1 cellular context compared by ENCODE assay signal in the genomic region with DNA sequence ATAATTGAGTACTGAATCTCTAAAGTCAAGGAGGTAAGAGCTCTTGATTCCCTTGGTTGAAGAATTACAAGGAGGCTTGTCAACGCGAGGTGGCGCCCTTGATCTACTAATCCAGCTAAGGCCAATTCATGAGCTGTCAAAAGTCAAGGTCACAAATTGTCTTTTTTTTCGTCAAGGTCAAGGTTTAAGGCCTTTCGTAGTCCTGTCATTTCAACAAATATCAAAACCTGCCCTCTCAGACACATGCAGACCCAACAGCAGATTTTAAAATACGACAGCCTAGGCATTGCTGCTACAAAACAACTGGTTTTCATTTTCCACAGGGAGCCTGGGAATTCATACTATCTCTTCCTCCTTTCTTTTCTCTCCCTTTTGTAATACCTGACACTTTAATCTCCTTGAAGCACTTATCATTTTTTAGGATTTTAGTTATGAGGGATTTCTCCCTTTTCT.
TF ChIP-seq lines count a peak whose summit lies in the region.

No MANE protein-coding gene starts in this region.

TF ChIP-seq in HepG2, 621 proteins besides CTCF, POLR2A, EP300 and RAD21 (continued from another document):
- TF ChIP-seq, protein P1, sequence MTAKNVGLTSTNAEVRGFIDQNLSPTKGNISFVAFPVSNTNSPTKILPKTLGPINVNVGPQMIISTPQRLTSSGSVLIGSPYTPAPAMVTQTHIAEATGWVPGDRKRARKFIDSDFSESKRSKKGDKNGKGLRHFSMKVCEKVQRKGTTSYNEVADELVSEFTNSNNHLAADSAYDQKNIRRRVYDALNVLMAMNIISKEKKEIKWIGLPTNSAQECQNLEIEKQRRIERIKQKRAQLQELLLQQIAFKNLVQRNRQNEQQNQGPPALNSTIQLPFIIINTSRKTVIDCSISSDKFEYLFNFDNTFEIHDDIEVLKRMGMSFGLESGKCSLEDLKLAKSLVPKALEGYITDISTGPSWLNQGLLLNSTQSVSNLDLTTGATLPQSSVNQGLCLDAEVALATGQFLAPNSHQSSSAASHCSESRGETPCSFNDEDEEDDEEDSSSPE (CRISPR knock-in tag; IDR thresholded peaks at IDR 0.05): no peak
- TF ChIP-seq EED (CRISPR knock-in tag; IDR thresholded peaks at IDR 0.05) (no peak), TARDBP (CRISPR knock-in tag; IDR thresholded peaks at IDR 0.05) (no peak), NFRKB (IDR thresholded peaks at IDR 0.05) (no peak), KMT2A (CRISPR knock-in tag; IDR thresholded peaks at IDR 0.05) (no peak), PHF21A (CRISPR knock-in tag; IDR thresholded peaks at IDR 0.05) (no peak), JUNB (CRISPR knock-in tag; IDR thresholded peaks at IDR 0.05; ENCODE audit: borderline replicate concordance) (no peak), HOXA5 (CRISPR knock-in tag; IDR thresholded peaks at IDR 0.05) (no peak), PITX1 (CRISPR knock-in tag; IDR thresholded peaks at IDR 0.05) (0 out of 2 replicates have a peak, but pooled peaks have one; percentile 18), FOXA3 (CRISPR knock-in tag; IDR thresholded peaks at IDR 0.05) (no peak), KDM3A (CRISPR knock-in tag; IDR thresholded peaks at IDR 0.05; ENCODE audit: low read depth) (no peak), RNF2 (conservative IDR thresholded peaks at IDR 0.05; ENCODE audit: low read depth) (0 out of 2 replicates have a peak, but pooled peaks have one; percentile 43), TOPORS (CRISPR knock-in tag; IDR thresholded peaks at IDR 0.05) (no peak), MED13 (CRISPR knock-in tag; IDR thresholded peaks at IDR 0.05) (no peak), GFI1 (CRISPR knock-in tag; IDR thresholded peaks at IDR 0.05; ENCODE audit: borderline replicate concordance) (no peak), BHLHE40 (IDR thresholded peaks at IDR 0.05; ENCODE audit: low read length) (no peak), ZBTB38 (CRISPR knock-in tag; IDR thresholded peaks at IDR 0.05) (no peak), EHMT2 (IDR thresholded peaks at IDR 0.05; ENCODE audit: borderline replicate concordance, low read depth, low read length) (no peak), SMAD3 (CRISPR knock-in tag; IDR thresholded peaks at IDR 0.05) (no peak), ZBTB1 (CRISPR knock-in tag; IDR thresholded peaks at IDR 0.05; ENCODE audit: borderline replicate concordance) (no peak), ZNF24 (IDR thresholded peaks at IDR 0.05) (no peak), NCOA5 (CRISPR knock-in tag; IDR thresholded peaks at IDR 0.05) (no peak), ZNF780A (CRISPR knock-in tag; IDR thresholded peaks at IDR 0.05) (no peak), ZNF547 (CRISPR knock-in tag; IDR thresholded peaks at IDR 0.05) (no peak), NFIC (IDR thresholded peaks at IDR 0.05; ENCODE audit: low read length) (no peak), ZNF34 (CRISPR knock-in tag; IDR thresholded peaks at IDR 0.05; ENCODE audit: borderline replicate concordance) (no peak), PAF1 (CRISPR knock-in tag; IDR thresholded peaks at IDR 0.05) (no peak), ZNF703 (CRISPR knock-in tag; IDR thresholded peaks at IDR 0.05; ENCODE audit: borderline replicate concordance) (no peak), ZNF225 (CRISPR knock-in tag; IDR thresholded peaks at IDR 0.05) (no peak), TP53 (CRISPR knock-in tag; conservative IDR thresholded peaks at IDR 0.05) (no peak), JDP2 (CRISPR knock-in tag; IDR thresholded peaks at IDR 0.05; ENCODE audit: borderline replicate concordance) (no peak), ZNF446 (CRISPR knock-in tag; IDR thresholded peaks at IDR 0.05) (no peak), AGO2 (optimal IDR thresholded peaks at IDR 0.05; ENCODE audit: low read depth, low read length) (no peak), RARG (CRISPR knock-in tag; IDR thresholded peaks at IDR 0.05; ENCODE audit: low read depth) (no peak), SMC3 (IDR thresholded peaks at IDR 0.05; ENCODE audit: low read length) (peak; percentile 93)
- TF ChIP-seq, protein P2, sequence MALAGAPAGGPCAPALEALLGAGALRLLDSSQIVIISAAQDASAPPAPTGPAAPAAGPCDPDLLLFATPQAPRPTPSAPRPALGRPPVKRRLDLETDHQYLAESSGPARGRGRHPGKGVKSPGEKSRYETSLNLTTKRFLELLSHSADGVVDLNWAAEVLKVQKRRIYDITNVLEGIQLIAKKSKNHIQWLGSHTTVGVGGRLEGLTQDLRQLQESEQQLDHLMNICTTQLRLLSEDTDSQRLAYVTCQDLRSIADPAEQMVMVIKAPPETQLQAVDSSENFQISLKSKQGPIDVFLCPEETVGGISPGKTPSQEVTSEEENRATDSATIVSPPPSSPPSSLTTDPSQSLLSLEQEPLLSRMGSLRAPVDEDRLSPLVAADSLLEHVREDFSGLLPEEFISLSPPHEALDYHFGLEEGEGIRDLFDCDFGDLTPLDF (CRISPR knock-in tag; IDR thresholded peaks at IDR 0.05): no peak
- TF ChIP-seq, protein P3, sequence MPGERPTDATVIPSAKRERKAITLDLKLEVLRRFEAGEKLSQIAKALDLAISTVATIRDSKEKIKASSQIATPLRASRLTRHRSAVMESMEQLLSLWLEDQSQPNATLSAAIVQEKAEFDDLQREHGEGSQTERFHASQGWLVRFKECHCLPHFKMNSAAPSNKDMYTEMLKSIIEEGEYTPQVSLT (CRISPR knock-in tag; IDR thresholded peaks at IDR 0.05; ENCODE audit: borderline replicate concordance, low read depth): no peak
- TF ChIP-seq, protein P4, sequence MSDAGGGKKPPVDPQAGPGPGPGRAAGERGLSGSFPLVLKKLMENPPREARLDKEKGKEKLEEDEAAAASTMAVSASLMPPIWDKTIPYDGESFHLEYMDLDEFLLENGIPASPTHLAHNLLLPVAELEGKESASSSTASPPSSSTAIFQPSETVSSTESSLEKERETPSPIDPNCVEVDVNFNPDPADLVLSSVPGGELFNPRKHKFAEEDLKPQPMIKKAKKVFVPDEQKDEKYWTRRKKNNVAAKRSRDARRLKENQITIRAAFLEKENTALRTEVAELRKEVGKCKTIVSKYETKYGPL (CRISPR knock-in tag; IDR thresholded peaks at IDR 0.05): no peak
- TF ChIP-seq, protein P5, sequence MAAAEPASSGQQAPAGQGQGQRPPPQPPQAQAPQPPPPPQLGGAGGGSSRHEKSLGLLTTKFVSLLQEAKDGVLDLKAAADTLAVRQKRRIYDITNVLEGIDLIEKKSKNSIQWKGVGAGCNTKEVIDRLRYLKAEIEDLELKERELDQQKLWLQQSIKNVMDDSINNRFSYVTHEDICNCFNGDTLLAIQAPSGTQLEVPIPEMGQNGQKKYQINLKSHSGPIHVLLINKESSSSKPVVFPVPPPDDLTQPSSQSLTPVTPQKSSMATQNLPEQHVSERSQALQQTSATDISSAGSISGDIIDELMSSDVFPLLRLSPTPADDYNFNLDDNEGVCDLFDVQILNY (CRISPR knock-in tag; conservative IDR thresholded peaks at IDR 0.05): no peak
- TF ChIP-seq, protein P6, sequence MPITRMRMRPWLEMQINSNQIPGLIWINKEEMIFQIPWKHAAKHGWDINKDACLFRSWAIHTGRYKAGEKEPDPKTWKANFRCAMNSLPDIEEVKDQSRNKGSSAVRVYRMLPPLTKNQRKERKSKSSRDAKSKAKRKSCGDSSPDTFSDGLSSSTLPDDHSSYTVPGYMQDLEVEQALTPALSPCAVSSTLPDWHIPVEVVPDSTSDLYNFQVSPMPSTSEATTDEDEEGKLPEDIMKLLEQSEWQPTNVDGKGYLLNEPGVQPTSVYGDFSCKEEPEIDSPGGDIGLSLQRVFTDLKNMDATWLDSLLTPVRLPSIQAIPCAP (CRISPR knock-in tag; IDR thresholded peaks at IDR 0.05; ENCODE audit: low read depth): no peak
- TF ChIP-seq, protein P7, sequence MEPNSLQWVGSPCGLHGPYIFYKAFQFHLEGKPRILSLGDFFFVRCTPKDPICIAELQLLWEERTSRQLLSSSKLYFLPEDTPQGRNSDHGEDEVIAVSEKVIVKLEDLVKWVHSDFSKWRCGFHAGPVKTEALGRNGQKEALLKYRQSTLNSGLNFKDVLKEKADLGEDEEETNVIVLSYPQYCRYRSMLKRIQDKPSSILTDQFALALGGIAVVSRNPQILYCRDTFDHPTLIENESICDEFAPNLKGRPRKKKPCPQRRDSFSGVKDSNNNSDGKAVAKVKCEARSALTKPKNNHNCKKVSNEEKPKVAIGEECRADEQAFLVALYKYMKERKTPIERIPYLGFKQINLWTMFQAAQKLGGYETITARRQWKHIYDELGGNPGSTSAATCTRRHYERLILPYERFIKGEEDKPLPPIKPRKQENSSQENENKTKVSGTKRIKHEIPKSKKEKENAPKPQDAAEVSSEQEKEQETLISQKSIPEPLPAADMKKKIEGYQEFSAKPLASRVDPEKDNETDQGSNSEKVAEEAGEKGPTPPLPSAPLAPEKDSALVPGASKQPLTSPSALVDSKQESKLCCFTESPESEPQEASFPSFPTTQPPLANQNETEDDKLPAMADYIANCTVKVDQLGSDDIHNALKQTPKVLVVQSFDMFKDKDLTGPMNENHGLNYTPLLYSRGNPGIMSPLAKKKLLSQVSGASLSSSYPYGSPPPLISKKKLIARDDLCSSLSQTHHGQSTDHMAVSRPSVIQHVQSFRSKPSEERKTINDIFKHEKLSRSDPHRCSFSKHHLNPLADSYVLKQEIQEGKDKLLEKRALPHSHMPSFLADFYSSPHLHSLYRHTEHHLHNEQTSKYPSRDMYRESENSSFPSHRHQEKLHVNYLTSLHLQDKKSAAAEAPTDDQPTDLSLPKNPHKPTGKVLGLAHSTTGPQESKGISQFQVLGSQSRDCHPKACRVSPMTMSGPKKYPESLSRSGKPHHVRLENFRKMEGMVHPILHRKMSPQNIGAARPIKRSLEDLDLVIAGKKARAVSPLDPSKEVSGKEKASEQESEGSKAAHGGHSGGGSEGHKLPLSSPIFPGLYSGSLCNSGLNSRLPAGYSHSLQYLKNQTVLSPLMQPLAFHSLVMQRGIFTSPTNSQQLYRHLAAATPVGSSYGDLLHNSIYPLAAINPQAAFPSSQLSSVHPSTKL (CRISPR knock-in tag; IDR thresholded peaks at IDR 0.05): peak; percentile 46
- TF ChIP-seq, protein P8, sequence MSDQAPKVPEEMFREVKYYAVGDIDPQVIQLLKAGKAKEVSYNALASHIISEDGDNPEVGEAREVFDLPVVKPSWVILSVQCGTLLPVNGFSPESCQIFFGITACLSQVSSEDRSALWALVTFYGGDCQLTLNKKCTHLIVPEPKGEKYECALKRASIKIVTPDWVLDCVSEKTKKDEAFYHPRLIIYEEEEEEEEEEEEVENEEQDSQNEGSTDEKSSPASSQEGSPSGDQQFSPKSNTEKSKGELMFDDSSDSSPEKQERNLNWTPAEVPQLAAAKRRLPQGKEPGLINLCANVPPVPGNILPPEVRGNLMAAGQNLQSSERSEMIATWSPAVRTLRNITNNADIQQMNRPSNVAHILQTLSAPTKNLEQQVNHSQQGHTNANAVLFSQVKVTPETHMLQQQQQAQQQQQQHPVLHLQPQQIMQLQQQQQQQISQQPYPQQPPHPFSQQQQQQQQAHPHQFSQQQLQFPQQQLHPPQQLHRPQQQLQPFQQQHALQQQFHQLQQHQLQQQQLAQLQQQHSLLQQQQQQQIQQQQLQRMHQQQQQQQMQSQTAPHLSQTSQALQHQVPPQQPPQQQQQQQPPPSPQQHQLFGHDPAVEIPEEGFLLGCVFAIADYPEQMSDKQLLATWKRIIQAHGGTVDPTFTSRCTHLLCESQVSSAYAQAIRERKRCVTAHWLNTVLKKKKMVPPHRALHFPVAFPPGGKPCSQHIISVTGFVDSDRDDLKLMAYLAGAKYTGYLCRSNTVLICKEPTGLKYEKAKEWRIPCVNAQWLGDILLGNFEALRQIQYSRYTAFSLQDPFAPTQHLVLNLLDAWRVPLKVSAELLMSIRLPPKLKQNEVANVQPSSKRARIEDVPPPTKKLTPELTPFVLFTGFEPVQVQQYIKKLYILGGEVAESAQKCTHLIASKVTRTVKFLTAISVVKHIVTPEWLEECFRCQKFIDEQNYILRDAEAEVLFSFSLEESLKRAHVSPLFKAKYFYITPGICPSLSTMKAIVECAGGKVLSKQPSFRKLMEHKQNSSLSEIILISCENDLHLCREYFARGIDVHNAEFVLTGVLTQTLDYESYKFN (CRISPR knock-in tag; conservative IDR thresholded peaks at IDR 0.05): no peak
TF ChIP-seq in HepG2: peak in this region for 16.
